In the genomic region with DNA sequence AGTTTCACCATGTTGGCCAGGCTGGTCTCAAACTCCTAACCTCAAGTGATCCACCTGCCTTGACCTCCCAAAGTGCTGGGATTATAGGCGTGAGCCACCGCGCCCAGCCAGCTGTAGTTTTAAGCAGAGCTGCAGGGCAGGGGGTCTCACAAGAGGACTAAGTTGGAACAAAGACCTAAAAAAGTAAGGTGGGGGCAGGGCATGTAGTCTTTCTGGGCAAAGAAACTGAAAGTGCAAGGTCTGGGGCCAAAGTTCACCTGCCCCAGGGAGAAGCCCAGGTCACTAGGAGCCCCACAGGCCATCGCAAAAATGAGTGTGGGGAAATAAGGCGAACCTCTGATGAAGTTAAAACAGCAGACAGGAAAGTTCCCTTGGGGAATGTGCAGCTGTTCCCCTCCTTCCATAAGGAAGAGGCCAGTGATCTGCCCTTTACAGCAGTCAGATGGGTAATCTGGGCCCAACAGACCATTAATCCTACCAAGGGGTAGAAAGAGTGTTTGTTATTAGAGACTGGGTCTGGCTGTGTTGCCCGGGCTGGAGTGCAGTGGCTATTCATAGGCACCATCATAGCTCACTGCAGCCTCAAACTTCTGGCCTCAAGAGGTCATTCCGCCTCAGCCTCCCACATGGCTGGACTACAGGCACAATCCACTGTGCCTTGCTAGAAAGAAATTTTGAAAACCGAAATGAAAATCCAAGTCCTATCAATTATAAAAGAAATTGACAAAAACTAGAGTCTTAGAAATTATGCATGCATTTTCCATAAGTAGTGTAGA, we compare ENCODE assay signal across 19 cellular contexts. TPM values are rescaled to one million over a fixed set of nuclear protein-coding genes. Genes with fewer than 3 reads are reported as not detected.
DNase-seq lines count a peak whose midpoint lies in the region; ATAC-seq and TF ChIP-seq lines count a peak whose summit lies in the region.
"Had no signal": no experiment of that assay in that cellular context is flagged by ENCODE, and none has a peak within 500 bp of the region (broad histone marks: within the 10 kb centered on the region; RNA-seq: fewer than 3 reads in every experiment).

No MANE protein-coding gene starts in this region.

- H3K36me3 ChIP-seq in colonic mucosa = no peaks in the 10 kb centered on the region
- no peaks in the 10 kb centered on the region for H3K36me3 ChIP-seq in parathyroid adenoma (ENCODE audit: control insufficient read depth, insufficient read depth, low read length)
- H3K36me3 ChIP-seq: uterus had no signal

- H3K4me3 ChIP-seq in colonic mucosa (no peak overlapping the region), parathyroid adenoma (ENCODE audit: low read depth, low read length) (no peak overlapping the region)
- H3K4me3 ChIP-seq: uterus had no signal

- H3K4me1 ChIP-seq in colonic mucosa (peaks cover 15% of the 10 kb centered on the region), parathyroid adenoma (peaks cover 19% of the 10 kb centered on the region)

- no peak overlapping the region for H3K4me2 ChIP-seq in parathyroid adenoma (ENCODE audit: low read length)

- no peak for ATAC-seq in activated CD8-positive, alpha-beta T cell treated with anti-CD3 and anti-CD28 coated beads for 36 hours
- ATAC-seq in activated CD8-positive, alpha-beta T cell treated with anti-CD3 and anti-CD28 coated beads, Interleukin-2, amount 10 ng/mL, durations not matched to agents 7 days and 5 days = no peak
- ATAC-seq: activated CD4-positive, CD25-positive, alpha-beta regulatory T cell treated with anti-CD3 and anti-CD28 coated beads, Interleukin-2, amount 50 U/mL, for 24 hours had no signal

- H2AFZ ChIP-seq in parathyroid adenoma = no peak overlapping the region

- TF ChIP-seq CTCF in activated CD8-positive, alpha-beta T cell treated with anti-CD3 and anti-CD28 coated beads for 36 hours (IDR thresholded peaks at IDR 0.05) = no peak
- TF ChIP-seq CTCF in colonic mucosa (IDR thresholded peaks at IDR 0.05) (no peak), parathyroid adenoma (IDR thresholded peaks at IDR 0.05) (no peak)

- peaks cover 65% of the 10 kb centered on the region for H3K4me1 Mint-ChIP-seq in activated CD8-positive, alpha-beta T cell treated with anti-CD3 and anti-CD28 coated beads for 36 hours (ENCODE audit: low read depth)
- H3K4me1 Mint-ChIP-seq in activated CD8-positive, alpha-beta T cell treated with anti-CD3 and anti-CD28 coated beads, Interleukin-2, amount 10 ng/mL, durations not matched to agents 7 days and 5 days (ENCODE audit: low read depth) = peaks cover 68% of the 10 kb centered on the region

- no peak overlapping the region for H3K9ac ChIP-seq in colonic mucosa (ENCODE audit: low read depth in 2 of 2, low read length in 2 of 2)
- no peak overlapping the region for H3K9ac ChIP-seq in parathyroid adenoma

- CTCF ChIA-PET in activated CD8-positive, alpha-beta T cell treated with anti-CD3 and anti-CD28 coated beads for 36 hours (lab: Charles Lee) = interaction anchor here (0.6 to 1.4 kb wide), 3 partner anchors 22 to 200 kb away, joined by 3 read pairs; no protein-coding TSS in a partner anchor
- CTCF ChIA-PET in activated CD8-positive, alpha-beta T cell treated with anti-CD3 and anti-CD28 coated beads, Interleukin-2, amount 10 ng/mL, durations not matched to agents 7 days and 5 days (lab: Charles Lee) = no interaction called here

- H3K79me2 ChIP-seq in parathyroid adenoma = no peaks in the 10 kb centered on the region

- POLR2A ChIA-PET in activated CD8-positive, alpha-beta T cell treated with anti-CD3 and anti-CD28 coated beads for 36 hours (lab: Charles Lee) = no interaction called here
- POLR2A ChIA-PET in activated CD8-positive, alpha-beta T cell treated with anti-CD3 and anti-CD28 coated beads, Interleukin-2, amount 10 ng/mL, durations not matched to agents 7 days and 5 days (lab: Charles Lee) = no interaction called here

- no peaks in the 10 kb centered on the region for H3K9me3 ChIP-seq in colonic mucosa
- H3K9me3 ChIP-seq in parathyroid adenoma (ENCODE audit: control insufficient read depth, low read length) = no peaks in the 10 kb centered on the region
- H3K9me3 ChIP-seq: uterus had no signal

- no peak for DNase-seq in activated CD8-positive, alpha-beta T cell treated with anti-CD3 and anti-CD28 coated beads for 36 hours
- no peak for DNase-seq in activated CD8-positive, alpha-beta T cell treated with anti-CD3 and anti-CD28 coated beads, Interleukin-2, amount 10 ng/mL, durations not matched to agents 7 days and 5 days
- DNase-seq in NCI-H69 (lab: John Stamatoyannopoulos, UW) = peak; percentile 9
- peak; percentile 38 for DNase-seq in colonic mucosa
- DNase-seq in stimulated activated CD4-positive, alpha-beta T cell treated with anti-CD3 and anti-CD28 coated beads, Interleukin-4, amount 100 ng/mL, for 1 hour = no peak
- no peak for DNase-seq in cerebellum (ENCODE audit: low spot score)
- no peak for DNase-seq in COLO829 (ENCODE audit: low spot score)
- DNase-seq: ACHN, amniotic stem cell, cerebellar nuclear complex, GOT3, Kasumi-1, naive B cell, NCI-H1417, NCI-H2171 treated with DMSO at 0.1 percent for 48 hours, SHP77 treated with DMSO at 0.1 percent for 48 hours, uterus had no signal

- peaks cover 74% of the 10 kb centered on the region for H3K36me3 Mint-ChIP-seq in activated CD8-positive, alpha-beta T cell treated with anti-CD3 and anti-CD28 coated beads for 36 hours (ENCODE audit: low read depth)
- peaks cover 51% of the 10 kb centered on the region for H3K36me3 Mint-ChIP-seq in activated CD8-positive, alpha-beta T cell treated with anti-CD3 and anti-CD28 coated beads, Interleukin-2, amount 10 ng/mL, durations not matched to agents 7 days and 5 days (ENCODE audit: low read depth)

- peak overlapping the region; percentile 21 for H3K27ac Mint-ChIP-seq in activated CD8-positive, alpha-beta T cell treated with anti-CD3 and anti-CD28 coated beads for 36 hours
- H3K27ac Mint-ChIP-seq in activated CD8-positive, alpha-beta T cell treated with anti-CD3 and anti-CD28 coated beads, Interleukin-2, amount 10 ng/mL, durations not matched to agents 7 days and 5 days = no peak overlapping the region

- intact Hi-C loops in activated CD8-positive, alpha-beta T cell treated with anti-CD3 and anti-CD28 coated beads for 36 hours (cut with micrococcal nuclease) = no loop called here
- intact Hi-C loops in colonic mucosa (cut with DNase I) = no loop called here

- H3K4me3 Mint-ChIP-seq in activated CD8-positive, alpha-beta T cell treated with anti-CD3 and anti-CD28 coated beads for 36 hours = peak overlapping the region; percentile 81
- H3K4me3 Mint-ChIP-seq in activated CD8-positive, alpha-beta T cell treated with anti-CD3 and anti-CD28 coated beads, Interleukin-2, amount 10 ng/mL, durations not matched to agents 7 days and 5 days = no peak overlapping the region

- H3K27me3 Mint-ChIP-seq in activated CD8-positive, alpha-beta T cell treated with anti-CD3 and anti-CD28 coated beads for 36 hours = no peaks in the 10 kb centered on the region
- no peaks in the 10 kb centered on the region for H3K27me3 Mint-ChIP-seq in activated CD8-positive, alpha-beta T cell treated with anti-CD3 and anti-CD28 coated beads, Interleukin-2, amount 10 ng/mL, durations not matched to agents 7 days and 5 days (ENCODE audit: low read depth)
- H3K27me3 Mint-ChIP-seq: naive B cell had no signal

- no peak overlapping the region for H3K27ac ChIP-seq in colonic mucosa
- H3K27ac ChIP-seq in parathyroid adenoma = peak overlapping the region; percentile 13
- H3K27ac ChIP-seq: uterus had no signal

- H3K27me3 ChIP-seq in colonic mucosa = no peaks in the 10 kb centered on the region
- H3K27me3 ChIP-seq in parathyroid adenoma (ENCODE audit: control insufficient read depth, insufficient read depth, low read length) = no peaks in the 10 kb centered on the region
- H3K27me3 ChIP-seq: uterus had no signal

- H3K9me3 Mint-ChIP-seq in activated CD8-positive, alpha-beta T cell treated with anti-CD3 and anti-CD28 coated beads for 36 hours = peaks cover 19% of the 10 kb centered on the region
- peaks cover 9% of the 10 kb centered on the region for H3K9me3 Mint-ChIP-seq in activated CD8-positive, alpha-beta T cell treated with anti-CD3 and anti-CD28 coated beads, Interleukin-2, amount 10 ng/mL, durations not matched to agents 7 days and 5 days (ENCODE audit: insufficient read depth)

RNA-seq across cellular contexts. Expression of a gene that starts 2.8 kb away (rescaled TPM):
- total RNA-seq in activated CD8-positive, alpha-beta T cell treated with anti-CD3 and anti-CD28 coated beads for 36 hours = 10 to 100 TPM; 77.9 to 93.2 TPM
- total RNA-seq in activated CD8-positive, alpha-beta T cell treated with anti-CD3 and anti-CD28 coated beads, Interleukin-2, amount 10 ng/mL, durations not matched to agents 7 days and 5 days = 10 to 100 TPM; 34.1 to 40.4 TPM
- total RNA-seq in colonic mucosa (10 to 100 TPM; 10.2 to 36.9 TPM), cerebellum (14.9 TPM)

RNA-seq across cellular contexts. Expression of a gene that starts 36.5 kb away (rescaled TPM):
- under 1 TPM; 0.11 to 0.27 TPM for total RNA-seq in activated CD8-positive, alpha-beta T cell treated with anti-CD3 and anti-CD28 coated beads for 36 hours
- total RNA-seq in activated CD8-positive, alpha-beta T cell treated with anti-CD3 and anti-CD28 coated beads, Interleukin-2, amount 10 ng/mL, durations not matched to agents 7 days and 5 days = under 1 TPM; 0.10 to 0.13 TPM
- under 1 TPM; 0.08 to 0.12 TPM for total RNA-seq in colonic mucosa
- 0.09 TPM for total RNA-seq in cerebellum

Comparison
In these comparisons a context has a peak if more than half of its experiments do, and no peak if none do; other contexts are left out.
1. DNase-seq: peak in NCI-H69 (single experiment) and colonic mucosa (single experiment); none in activated CD8-positive, alpha-beta T cell treated with anti-CD3 and anti-CD28 coated beads for 36 hours (single experiment), activated CD8-positive, alpha-beta T cell treated with anti-CD3 and anti-CD28 coated beads, Interleukin-2, amount 10 ng/mL, durations not matched to agents 7 days and 5 days (single experiment), stimulated activated CD4-positive, alpha-beta T cell treated with anti-CD3 and anti-CD28 coated beads, Interleukin-4, amount 100 ng/mL, for 1 hour (single experiment), cerebellum (single experiment) and COLO829 (single experiment).